9 cellular contexts compared by ENCODE assay signal in genomic region chr2:234949762-234950434, GRCh38. TPM values are rescaled to one million over a fixed set of nuclear protein-coding genes. Genes with fewer than 3 reads are reported as not detected.
DNase-seq lines count a peak whose midpoint lies in the region; ATAC-seq and TF ChIP-seq lines count a peak whose summit lies in the region.
"Had no signal": no experiment of that assay in that cellular context is flagged by ENCODE, and none has a peak within 500 bp of the region (broad histone marks: within the 10 kb centered on the region; RNA-seq: fewer than 3 reads in every experiment).

No MANE protein-coding gene starts in this region.

- peaks cover 22 to 23% of the 10 kb centered on the region in 2 experiments for H3K4me1 ChIP-seq in SK-N-SH (ENCODE audit: control insufficient read depth in 1 of 2, insufficient read depth in 2 of 2, low read depth in 1 of 2, low read length in 1 of 2)
- peaks cover 4% of the 10 kb centered on the region for H3K4me1 ChIP-seq in rectal smooth muscle tissue (ENCODE audit: control insufficient read depth, insufficient read depth, low read length)
- H3K4me1 ChIP-seq in adrenal gland (replicated peaks in 1 of 2) = peaks cover 10 to 18% of the 10 kb centered on the region in 2 donors

- POLR2A ChIA-PET in SK-N-SH (lab: Yijun Ruan, JAX) = interaction anchor here (0.7 kb wide), 1 partner anchor 524 kb away, joined by 4 read pairs; no protein-coding TSS in a partner anchor

- peak; percentile 98 for DNase-seq in EL
- DNase-seq in SK-N-SH = no peak
- peak; percentile 98 for DNase-seq in fibroblast of mammary gland (ENCODE audit: low read depth)
- no peak for DNase-seq in sciatic nerve (ENCODE audit: low spot score)
- no peak for DNase-seq in GM20000 (ENCODE audit: low spot score)
- no peak for DNase-seq in adrenal gland

- H3K9ac ChIP-seq in SK-N-SH (peak overlapping the region; percentile 45), rectal smooth muscle tissue (ENCODE audit: low read length) (no peak overlapping the region)

- intact Hi-C loops in sciatic nerve (cut with DNase I) = no loop called here
- intact Hi-C loops in adrenal gland (cut with DNase I) = loop anchor here in 1 of 2 donors (10.0 kb wide), 1 partner anchor 75 kb away; no protein-coding TSS in a partner anchor

- H3K79me2 ChIP-seq in SK-N-SH (ENCODE audit: insufficient read depth) = peaks cover 36% of the 10 kb centered on the region

- no peak for TF ChIP-seq CTCF in SK-N-SH (IDR thresholded peaks at IDR 0.05)
- TF ChIP-seq CTCF in fibroblast of mammary gland (conservative IDR thresholded peaks at IDR 0.05; ENCODE audit: control insufficient read depth, insufficient read depth, low read depth, low read length) = no peak
- no peak for TF ChIP-seq CTCF in GM20000 (IDR thresholded peaks at IDR 0.05; ENCODE audit: extremely low read depth, missing control alignments)
- no peak for TF ChIP-seq CTCF in adrenal gland (IDR thresholded peaks at IDR 0.05)

- peak overlapping the region; percentile 99; the same call in 1 of the 2 replicates for H3K4me2 ChIP-seq in SK-N-SH

- H3K27me3 ChIP-seq in SK-N-SH (ENCODE audit: insufficient read depth) (no peaks in the 10 kb centered on the region), rectal smooth muscle tissue (ENCODE audit: control insufficient read depth, insufficient read depth, low read length) (no peaks in the 10 kb centered on the region), adrenal gland (no peaks in the 10 kb centered on the region)

- WGBS in SK-N-SH (ENCODE audit: low lambda C conversion rate) = 79% methylated on average over 6 of the region's 6 CpGs
- 89 to 93% (median 92%) methylated on average over 6 of the region's 6 CpGs for WGBS in adrenal gland, 4 donors

- TF ChIP-seq POLR2A in adrenal gland (IDR thresholded peaks at IDR 0.05) = no peak

- peaks cover 12% of the 10 kb centered on the region for H3F3A ChIP-seq in SK-N-SH (replicated peaks; ENCODE audit: insufficient read depth)

- TF ChIP-seq RAD21 in SK-N-SH (IDR thresholded peaks at IDR 0.05; ENCODE audit: low read length) = no peak

- H3K27ac ChIP-seq in SK-N-SH (ENCODE audit: low read depth in 2 of 2, low read length in 1 of 2) = peak overlapping the region in 1 of 2 experiments; percentile 67; a peak in 2 of 4 replicates
- H3K27ac ChIP-seq in rectal smooth muscle tissue (ENCODE audit: low read depth, low read length) = peak overlapping the region; percentile 14
- H3K27ac ChIP-seq in adrenal gland = no peak overlapping the region

- peaks cover 23% of the 10 kb centered on the region; the same call in 1 of the 2 replicates for H4K20me1 ChIP-seq in SK-N-SH (ENCODE audit: insufficient read depth)

- no peak for TF ChIP-seq EP300 in SK-N-SH (IDR thresholded peaks at IDR 0.05; ENCODE audit: borderline replicate concordance in 1 of 2, low read depth in 1 of 2, low read length in 1 of 2)

- no peaks in the 10 kb centered on the region for H3K9me2 ChIP-seq in SK-N-SH

- H2AFZ ChIP-seq in SK-N-SH (ENCODE audit: low read depth) = peak overlapping the region; percentile 45; the same call in 1 of the 2 replicates

- H3K36me3 ChIP-seq in SK-N-SH (replicated peaks in 1 of 2; ENCODE audit: control insufficient read depth in 1 of 2, insufficient read depth in 2 of 2, low read length in 1 of 2) (peaks cover 0 to under 1% of the 10 kb centered on the region in 2 experiments), rectal smooth muscle tissue (ENCODE audit: control insufficient read depth, insufficient read depth, low read length) (no peaks in the 10 kb centered on the region), adrenal gland (replicated peaks in 1 of 2) (no peaks in the 10 kb centered on the region)

- H3K4me3 ChIP-seq in SK-N-SH (ENCODE audit: low read depth in 2 of 2, low read length in 1 of 2) = no peak overlapping the region
- H3K4me3 ChIP-seq in fibroblast of mammary gland (ENCODE audit: control insufficient read depth, low read depth, low read length) = no peak overlapping the region
- H3K4me3 ChIP-seq in rectal smooth muscle tissue (ENCODE audit: low read length) = no peak overlapping the region
- H3K4me3 ChIP-seq in adrenal gland = no peak overlapping the region

- CTCF ChIA-PET in SK-N-SH (lab: Yijun Ruan, JAX) = interaction anchor here (1.3 kb wide), 1 partner anchor 158 kb away, joined by 4 read pairs; no protein-coding TSS in a partner anchor

- no peak for ATAC-seq in sciatic nerve
- no peak for ATAC-seq in HG02610 (IDR thresholded peaks at IDR 0.05; ENCODE audit: unreplicated experiment)
- ATAC-seq: HCT116 had no signal

- H3K9me3 ChIP-seq in SK-N-SH (no peaks in the 10 kb centered on the region), adrenal gland (replicated peaks in 1 of 3) (no peaks in the 10 kb centered on the region)

TF ChIP-seq in SK-N-SH, 30 proteins besides CTCF, POLR2A, EP300 and RAD21:
- TF ChIP-seq IRF3 (IDR thresholded peaks at IDR 0.05; ENCODE audit: low read depth, low read length) = no peak
- TF ChIP-seq NRF1 (IDR thresholded peaks at IDR 0.05; ENCODE audit: low read depth, low read length) = no peak
- no peak for TF ChIP-seq GABPA (IDR thresholded peaks at IDR 0.05; ENCODE audit: low read depth)
- no peak for TF ChIP-seq ZBTB33 (IDR thresholded peaks at IDR 0.05; ENCODE audit: borderline replicate concordance, low read depth)
- TF ChIP-seq MEF2A (IDR thresholded peaks at IDR 0.05; ENCODE audit: borderline replicate concordance, low read depth) = no peak

RNA-seq across cellular contexts. Expression of gene SH3BP4, which starts 1.9 kb away (rescaled TPM):
- polyA plus RNA-seq in SK-N-SH (2012; rRNA removed) = 27.7 and 32.9 TPM in 2 replicates
- 23.7 and 27.9 TPM in 2 replicates for polyA plus RNA-seq in SK-N-SH (2012; cell fraction: cytosol; rRNA removed)
- polyA plus RNA-seq in SK-N-SH (2012; cell fraction: nucleus; rRNA removed) = 28.8 and 35.9 TPM in 2 replicates
- 26.7 TPM for total RNA-seq in sciatic nerve
- 10 to 100 TPM; 17.9 to 26.9 (median 22.7) TPM for total RNA-seq in adrenal gland
- 10 to 100 TPM; 10.6 to 13.7 (median 10.6) TPM for polyA plus RNA-seq in adrenal gland

Comparison
In these comparisons a context has a peak if more than half of its experiments do, and no peak if none do; other contexts are left out.
1. DNase-seq: peak in EL (single experiment) and fibroblast of mammary gland (single experiment); none in SK-N-SH (single experiment), sciatic nerve (single experiment), GM20000 (single experiment) and adrenal gland (0 of 7).